In the genomic region with DNA sequence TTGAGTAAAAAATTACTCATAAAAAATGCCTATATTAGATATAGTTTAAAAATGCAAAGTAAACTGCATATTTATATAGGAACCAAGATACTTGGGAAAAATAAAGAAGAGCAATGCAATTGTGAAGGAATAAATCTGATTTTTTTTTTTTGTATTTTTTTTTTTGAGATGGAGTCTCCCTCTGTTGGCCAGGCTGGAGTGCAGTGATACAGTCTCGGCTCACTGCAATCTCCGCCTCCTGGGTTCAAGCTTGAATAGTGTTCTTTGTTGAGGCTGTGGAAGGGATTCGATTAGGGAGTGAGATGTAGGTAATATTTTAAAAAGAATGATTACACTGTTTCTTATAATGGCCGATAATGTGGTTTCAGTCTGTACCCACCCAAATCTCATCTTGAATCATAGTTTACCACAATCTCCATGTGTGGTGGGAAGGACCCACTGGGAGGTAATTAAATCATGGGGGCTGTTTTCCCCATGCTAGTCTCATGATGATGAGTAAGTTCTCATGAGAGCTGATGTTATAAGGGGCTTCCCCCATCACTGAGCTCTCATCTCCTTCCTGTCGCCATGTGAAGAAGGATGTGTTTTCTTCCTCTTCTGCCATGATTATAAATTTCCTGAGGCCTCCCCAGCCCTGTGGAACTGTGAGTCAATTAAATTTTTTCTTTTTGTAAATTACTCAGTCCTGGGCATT, we compare ENCODE assay signal across 23 cellular contexts.
A peak's percentile ranks its signal among the peaks of the same experiment; 100 is the strongest.
DNase-seq lines count a peak whose midpoint lies in the region; FAIRE-seq and TF ChIP-seq lines count a peak whose summit lies in the region.
"Had no signal": no experiment of that assay in that cellular context is flagged by ENCODE, and none has a peak within 500 bp of the region (broad histone marks: within the 10 kb centered on the region; RNA-seq: fewer than 3 reads in every experiment).

No MANE protein-coding gene starts in this region.

- H3K36me3 Mint-ChIP-seq in astrocyte (ENCODE audit: low read depth, unreplicated experiment) (no peaks in the 10 kb centered on the region), neural crest cell (ENCODE audit: low read depth) (no peaks in the 10 kb centered on the region)
- H3K36me3 Mint-ChIP-seq: memory B cell, naive B cell had no signal

- H3K4me3 ChIP-seq in KMS-11 (IDR thresholded peaks at IDR 0.05; ENCODE audit: insufficient read depth, low read depth, low read length) (no peak overlapping the region), astrocyte (ENCODE audit: insufficient read depth, low read depth, low read length) (no peak overlapping the region)
- H3K4me3 ChIP-seq: ovary, tibial artery had no signal

- H3K27ac Mint-ChIP-seq in astrocyte (ENCODE audit: unreplicated experiment): no peak overlapping the region
- H3K27ac Mint-ChIP-seq in neural crest cell (ENCODE audit: unreplicated experiment): no peak overlapping the region
- H3K27ac Mint-ChIP-seq: activated CD4-positive, alpha-beta T cell treated with anti-CD3 and anti-CD28 coated beads, Interleukin-2, amount 10 ng/mL, durations not matched to agents 24 days and 14 days; memory B cell; naive B cell had no signal

- H3K27me3 ChIP-seq in KMS-11 (ENCODE audit: insufficient read depth, low read depth): no peaks in the 10 kb centered on the region
- H3K27me3 ChIP-seq in astrocyte (ENCODE audit: insufficient read depth, low read length): no peaks in the 10 kb centered on the region
- H3K27me3 ChIP-seq: ovary, tibial artery had no signal

- no peak overlapping the region for H3K9ac ChIP-seq in KMS-11
- H3K9ac ChIP-seq in astrocyte (ENCODE audit: low read length): no peak overlapping the region

- no peak for DNase-seq in astrocyte (ENCODE audit: low read depth)
- DNase-seq in neural crest cell (ENCODE audit: low read depth, low spot score): no peak
- DNase-seq in GM03348 (ENCODE audit: low spot score): no peak
- no peak for DNase-seq in NCI-H446 (lab: John Stamatoyannopoulos, UW)
- DNase-seq in SIG-M5 (lab: John Stamatoyannopoulos, UW): no peak
- DNase-seq in SW480 (ENCODE audit: low spot score): no peak
- DNase-seq: activated CD4-positive, alpha-beta T cell treated with anti-CD3 and anti-CD28 coated beads, Interleukin-2, amount 10 ng/mL, durations not matched to agents 24 days and 14 days; AML-193; aorta; GDM1; HCEC 1CT; KBM-7; naive B cell; NCI-H1092 treated with DMSO at 0.1 percent for 48 hours; NCI-H2081 treated with DMSO at 0.1 percent for 48 hours; ovary; stimulated activated CD4-positive, alpha-beta T cell treated with anti-CD3 and anti-CD28 coated beads, Interleukin-2, amount 100 ng/mL, for 24 hours; stimulated activated naive CD4-positive, alpha-beta T cell treated with Interleukin-2 at 50 U/mL for 16 hours; tibial artery had no signal

- H3K4me1 ChIP-seq in KMS-11 (ENCODE audit: low read depth, poor library complexity, severe bottlenecking) (no peaks in the 10 kb centered on the region), astrocyte (ENCODE audit: insufficient read depth, low read length) (no peaks in the 10 kb centered on the region)
- H3K4me1 ChIP-seq: tibial artery had no signal

- H3K4me1 Mint-ChIP-seq in astrocyte (ENCODE audit: low read depth, unreplicated experiment) (no peaks in the 10 kb centered on the region), neural crest cell (no peaks in the 10 kb centered on the region)
- H3K4me1 Mint-ChIP-seq: activated CD4-positive, alpha-beta T cell treated with anti-CD3 and anti-CD28 coated beads, Interleukin-2, amount 10 ng/mL, durations not matched to agents 24 days and 14 days; memory B cell; naive B cell had no signal

- peak; percentile 66 for TF ChIP-seq CTCF in C4-2B (conservative IDR thresholded peaks at IDR 0.05)
- 0 out of 2 replicates have a peak, but pooled peaks have one; percentile 10 for TF ChIP-seq CTCF in KMS-11 (conservative IDR thresholded peaks at IDR 0.05; ENCODE audit: low read depth, low read length)
- TF ChIP-seq CTCF in astrocyte (IDR thresholded peaks at IDR 0.05; ENCODE audit: insufficient read depth, low read depth, low read length): peak; percentile 4
- TF ChIP-seq CTCF in neural crest cell (conservative IDR thresholded peaks at IDR 0.05): peak; percentile 50

- H3K27ac ChIP-seq in C4-2B (no peak overlapping the region), KMS-11 (no peak overlapping the region), astrocyte (ENCODE audit: low read depth, low read length) (no peak overlapping the region)
- H3K27ac ChIP-seq: ovary, tibial artery had no signal

- H3K36me3 ChIP-seq in KMS-11 (ENCODE audit: insufficient read depth) (no peaks in the 10 kb centered on the region), astrocyte (ENCODE audit: insufficient read depth, low read length) (no peaks in the 10 kb centered on the region)
- H3K36me3 ChIP-seq: ovary, tibial artery had no signal

- no peaks in the 10 kb centered on the region for H3K9me3 ChIP-seq in astrocyte (ENCODE audit: insufficient read depth, low read depth, low read length)
- H3K9me3 ChIP-seq: ovary, tibial artery had no signal

- H2AFZ ChIP-seq in KMS-11 (ENCODE audit: low read depth): no peak overlapping the region
- no peak overlapping the region for H2AFZ ChIP-seq in astrocyte (ENCODE audit: low read depth, low read length)

- H4K20me1 ChIP-seq in KMS-11 (ENCODE audit: insufficient read depth) (no peaks in the 10 kb centered on the region), astrocyte (ENCODE audit: insufficient read depth, low read length) (no peaks in the 10 kb centered on the region)

- H3K4me3 Mint-ChIP-seq in astrocyte (ENCODE audit: unreplicated experiment) (no peak overlapping the region), neural crest cell (no peak overlapping the region)
- H3K4me3 Mint-ChIP-seq: activated CD4-positive, alpha-beta T cell treated with anti-CD3 and anti-CD28 coated beads, Interleukin-2, amount 10 ng/mL, durations not matched to agents 24 days and 14 days; memory B cell; naive B cell had no signal

- H3K79me2 ChIP-seq in KMS-11 (ENCODE audit: insufficient read depth, low read depth): no peaks in the 10 kb centered on the region
- H3K79me2 ChIP-seq in astrocyte (ENCODE audit: insufficient read depth, low read length): no peaks in the 10 kb centered on the region

- no peak for FAIRE-seq in astrocyte (lab: Jason Lieb, UNC)
- FAIRE-seq: keratinocyte had no signal

- H3K27me3 Mint-ChIP-seq in astrocyte (ENCODE audit: low read depth, unreplicated experiment) (no peaks in the 10 kb centered on the region), neural crest cell (ENCODE audit: low read depth) (no peaks in the 10 kb centered on the region)
- H3K27me3 Mint-ChIP-seq: activated CD4-positive, alpha-beta T cell treated with anti-CD3 and anti-CD28 coated beads, Interleukin-2, amount 10 ng/mL, durations not matched to agents 24 days and 14 days; memory B cell; naive B cell had no signal

- H3K4me2 ChIP-seq in KMS-11 (no peak overlapping the region), astrocyte (ENCODE audit: low read length) (no peak overlapping the region)

- H3K9me3 Mint-ChIP-seq in astrocyte (ENCODE audit: unreplicated experiment) (no peaks in the 10 kb centered on the region), neural crest cell (peaks cover 2% of the 10 kb centered on the region)
- H3K9me3 Mint-ChIP-seq: activated CD4-positive, alpha-beta T cell treated with anti-CD3 and anti-CD28 coated beads, Interleukin-2, amount 10 ng/mL, durations not matched to agents 24 days and 14 days had no signal

Comparison
In these comparisons a context has a peak if more than half of its experiments do, and no peak if none do; other contexts are left out.
1. CTCF ChIP-seq: peak in every context shown above with its lines; median percentile 66 in C4-2B; 50 in neural crest cell; 10 in KMS-11; 4 in astrocyte.